8 cellular contexts compared by ENCODE assay signal in genomic region chr12:107622005-107622404, GRCh38.
DNase-seq lines count a peak whose midpoint lies in the region; ATAC-seq and TF ChIP-seq lines count a peak whose summit lies in the region.

No MANE protein-coding gene starts in this region.

- H3K27me3 ChIP-seq in BE2C (no peaks in the 10 kb centered on the region), PC-9 (ENCODE audit: insufficient read depth, low read depth) (no peaks in the 10 kb centered on the region)

- H3K27ac ChIP-seq in PC-9: no peak overlapping the region

- H3K4me1 ChIP-seq in BE2C: no peaks in the 10 kb centered on the region
- no peaks in the 10 kb centered on the region for H3K4me1 ChIP-seq in PC-9 (replicated peaks; ENCODE audit: insufficient read depth)

- H2AFZ ChIP-seq in PC-9: no peak overlapping the region

- H3K36me3 ChIP-seq in BE2C (no peaks in the 10 kb centered on the region), PC-9 (ENCODE audit: low read depth) (no peaks in the 10 kb centered on the region)

- no TSS peak for BruUV-seq in PC-9 (replicated peaks; lab: Mats Ljungman, UMichigan)

- no peak overlapping the region for H3K4me3 ChIP-seq in BE2C (ENCODE audit: low read depth, low read length)
- H3K4me3 ChIP-seq in PC-9: no peak overlapping the region

- no peaks in the 10 kb centered on the region for H4K20me1 ChIP-seq in PC-9 (ENCODE audit: insufficient read depth)

- CTCF ChIA-PET in PC-9 (lab: Charles Lee): interaction anchor here (1.1 kb wide), 1 partner anchor 301 kb away, joined by 4 read pairs; no protein-coding TSS in a partner anchor

- DNase-seq in BE2C (peak; percentile 23), PC-9 (no peak), glomerular visceral epithelial cell (ENCODE audit: extremely low spot score) (peak; percentile 77), UCSD-AML1 (lab: John Stamatoyannopoulos, UW; ENCODE audit: unreplicated experiment) (no peak), NCI-H1048 (lab: John Stamatoyannopoulos, UW) (no peak)

- POLR2A ChIA-PET in PC-9 (lab: Charles Lee; ENCODE audit: unreplicated experiment): no interaction called here

- ATAC-seq in GM21526 (IDR thresholded peaks at IDR 0.05; ENCODE audit: low FRiP score, unreplicated experiment) (no peak), HG03280 (IDR thresholded peaks at IDR 0.05; ENCODE audit: unreplicated experiment) (no peak)

- peak; percentile 75 for TF ChIP-seq CTCF in BE2C (IDR thresholded peaks at IDR 0.05; ENCODE audit: low read depth, low read length)
- peak; percentile 79 for TF ChIP-seq CTCF in GM12872 (IDR thresholded peaks at IDR 0.05; ENCODE audit: insufficient read depth, low read depth, low read length)
- TF ChIP-seq CTCF in PC-9 (conservative IDR thresholded peaks at IDR 0.05): peak; percentile 59

- no peaks in the 10 kb centered on the region for H3F3A ChIP-seq in PC-9 (ENCODE audit: insufficient read depth, low read depth)

- no peaks in the 10 kb centered on the region for H3K79me2 ChIP-seq in PC-9 (ENCODE audit: low read depth)

- no peaks in the 10 kb centered on the region for H3K9me2 ChIP-seq in PC-9 (ENCODE audit: insufficient read depth)

- intact Hi-C loops in PC-9 (cut with micrococcal nuclease; ENCODE audit: unreplicated experiment): no loop called here

- H3K4me2 ChIP-seq in PC-9: no peak overlapping the region

- H3K9me3 ChIP-seq in BE2C (no peaks in the 10 kb centered on the region), PC-9 (ENCODE audit: insufficient read depth, low read depth) (no peaks in the 10 kb centered on the region)

Comparison
In these comparisons a context has a peak if more than half of its experiments do, and no peak if none do; other contexts are left out.
1. DNase-seq: peak in BE2C (single experiment) and glomerular visceral epithelial cell (single experiment); none in PC-9 (0 of 2), UCSD-AML1 (single experiment) and NCI-H1048 (single experiment).
2. Peak in every context shown above with its lines, with median percentiles within 50 percentile points of each other: CTCF ChIP-seq.